26 cellular contexts compared by ENCODE assay signal in the genomic region with DNA sequence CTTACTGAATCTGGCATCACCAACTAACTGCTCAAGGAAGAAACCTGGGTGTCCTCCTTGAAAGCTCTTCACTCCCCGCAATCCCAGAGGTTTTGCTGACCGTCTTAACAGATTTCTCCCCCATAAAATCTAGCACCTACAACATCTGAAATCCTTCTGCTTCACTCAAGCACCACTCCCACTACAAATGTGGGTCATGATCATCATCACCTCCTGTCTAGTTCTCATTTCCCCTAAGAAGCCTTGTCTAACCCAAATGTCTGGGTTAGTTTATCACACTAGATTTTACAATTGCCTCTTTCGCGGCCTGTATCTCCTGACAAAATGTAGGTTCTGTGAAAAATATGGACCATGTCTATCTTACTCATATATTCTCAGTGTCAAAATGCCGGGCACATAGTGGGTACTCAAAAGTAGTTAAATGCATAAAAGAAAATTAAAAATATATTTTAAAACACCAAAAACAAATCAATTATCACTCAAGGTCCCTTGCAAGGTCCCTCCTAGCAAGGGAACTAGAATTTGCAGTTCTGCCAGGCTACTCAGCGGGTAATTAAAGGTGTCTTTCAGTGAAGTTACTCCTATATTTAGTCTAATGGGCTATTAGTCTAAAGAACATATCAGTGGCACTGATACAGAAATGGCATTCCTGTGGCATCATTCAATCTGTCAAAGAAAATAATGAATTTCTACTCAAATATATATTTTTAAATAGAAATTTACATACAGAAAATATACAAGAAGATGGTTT. TPM values are rescaled to one million over a fixed set of nuclear protein-coding genes. Genes with fewer than 3 reads are reported as not detected.
DNase-seq lines count a peak whose midpoint lies in the region; ATAC-seq lines count a peak whose summit lies in the region.
"Had no signal": no experiment of that assay in that cellular context is flagged by ENCODE, and none has a peak within 500 bp of the region (broad histone marks: within the 10 kb centered on the region; RNA-seq: fewer than 3 reads in every experiment).

No MANE protein-coding gene starts in this region.

- intact Hi-C loops in activated T-helper 1 cell treated with anti-CD3 and anti-CD28 coated beads, Interleukin-12 subunit alpha, Interleukin-12 subunit beta, Interleukin-2, Interleukin-4 antibody, amounts not matched to agents 30 ng/mL and 10 ng/mL and 1 ng/mL, durations not matched to agents 14 hours and 24 hours and 36 hours (cut with micrococcal nuclease): no loop called here
- intact Hi-C loops in naive thymus-derived CD4-positive, alpha-beta T cell (cut with micrococcal nuclease): loop anchor here in 1 of 2 donors (1.0 kb wide), 1 partner anchor 14 kb away; no protein-coding TSS in a partner anchor

- H3K27ac ChIP-seq in CD8-positive, alpha-beta memory T cell (ENCODE audit: low read depth, low read length): peak overlapping the region; percentile 2
- no peak overlapping the region for H3K27ac ChIP-seq in naive thymus-derived CD4-positive, alpha-beta T cell (ENCODE audit: low read depth, low read length)
- H3K27ac ChIP-seq: BLaER1 treated with 17β-estradiol and CSF1 and Interleukin-3, amounts not matched to agents 10 nM and 100 nM; pancreas; thoracic aorta; uterus had no signal

- H3K36me3 ChIP-seq in CD8-positive, alpha-beta memory T cell (ENCODE audit: insufficient read depth, low read length): no peaks in the 10 kb centered on the region
- H3K36me3 ChIP-seq in naive thymus-derived CD4-positive, alpha-beta T cell (ENCODE audit: control insufficient read depth in 2 of 3, insufficient read depth in 3 of 3, low read length in 3 of 3): peaks cover 0 to 6% (median 0%) of the 10 kb centered on the region in 3 experiments
- H3K36me3 ChIP-seq: pancreas, thoracic aorta, uterus had no signal

- no peaks in the 10 kb centered on the region for H3K27me3 Mint-ChIP-seq in activated CD8-positive, alpha-beta memory T cell treated with anti-CD3 and anti-CD28 coated beads, Interleukin-2, amount 10 ng/mL, durations not matched to agents 7 days and 5 days
- H3K27me3 Mint-ChIP-seq in CD8-positive, alpha-beta memory T cell: peaks cover 0 to 2% of the 10 kb centered on the region in 2 donors
- H3K27me3 Mint-ChIP-seq in activated T-helper 1 cell treated with anti-CD3 and anti-CD28 coated beads, Interleukin-12 subunit alpha, Interleukin-12 subunit beta, Interleukin-2, Interleukin-4 antibody, amounts not matched to agents 30 ng/mL and 10 ng/mL and 1 ng/mL, durations not matched to agents 14 hours and 24 hours and 36 hours (ENCODE audit: insufficient read depth): no peaks in the 10 kb centered on the region
- no peaks in the 10 kb centered on the region for H3K27me3 Mint-ChIP-seq in naive thymus-derived CD4-positive, alpha-beta T cell
- H3K27me3 Mint-ChIP-seq: stimulated activated naive B cell treated with anti-CD40 and anti-IgM and Interleukin-4, amounts not matched to agents 10 μg/mL and 1 μg/mL and 100 μg/mL, for 72 hours had no signal

- ATAC-seq in activated CD8-positive, alpha-beta memory T cell treated with anti-CD3 and anti-CD28 coated beads, Interleukin-2, amount 10 ng/mL, durations not matched to agents 7 days and 5 days: no peak
- peak; percentile 71 for ATAC-seq in naive thymus-derived CD4-positive, alpha-beta T cell
- ATAC-seq: pancreas, right cardiac atrium had no signal

- peaks cover 56% of the 10 kb centered on the region for H3K4me1 Mint-ChIP-seq in activated CD8-positive, alpha-beta memory T cell treated with anti-CD3 and anti-CD28 coated beads, Interleukin-2, amount 10 ng/mL, durations not matched to agents 7 days and 5 days
- H3K4me1 Mint-ChIP-seq in CD8-positive, alpha-beta memory T cell: peaks cover 61 to 89% (median 84%) of the 10 kb centered on the region in 3 donors
- H3K4me1 Mint-ChIP-seq in activated T-helper 1 cell treated with anti-CD3 and anti-CD28 coated beads, Interleukin-12 subunit alpha, Interleukin-12 subunit beta, Interleukin-2, Interleukin-4 antibody, amounts not matched to agents 30 ng/mL and 10 ng/mL and 1 ng/mL, durations not matched to agents 14 hours and 24 hours and 36 hours (ENCODE audit: low read depth): peaks cover 52% of the 10 kb centered on the region
- peaks cover 26 to 78% (median 61%) of the 10 kb centered on the region in 7 donors for H3K4me1 Mint-ChIP-seq in naive thymus-derived CD4-positive, alpha-beta T cell

- H3K4me1 ChIP-seq in CD8-positive, alpha-beta memory T cell (ENCODE audit: insufficient read depth, low read length): peaks cover 45% of the 10 kb centered on the region
- H3K4me1 ChIP-seq in naive thymus-derived CD4-positive, alpha-beta T cell (ENCODE audit: control insufficient read depth in 2 of 2, insufficient read depth in 2 of 2, low read length in 2 of 2): peaks cover 35 to 39% of the 10 kb centered on the region in 2 donors
- H3K4me1 ChIP-seq: pancreas had no signal

- no peak for DNase-seq in activated CD8-positive, alpha-beta memory T cell treated with anti-CD3 and anti-CD28 coated beads, Interleukin-2, amount 10 ng/mL, durations not matched to agents 7 days and 5 days
- DNase-seq in activated CD8-positive, alpha-beta memory T cell treated with anti-CD3 and anti-CD28 coated beads, Interleukin-2, amount 50 U/mL, for 4 hours: no peak
- peak in 1 of 5 donors; percentile 52 for DNase-seq in CD8-positive, alpha-beta memory T cell
- DNase-seq in activated T-helper 1 cell treated with anti-CD3 and anti-CD28 coated beads, Interleukin-12 subunit alpha, Interleukin-12 subunit beta, Interleukin-2, Interleukin-4 antibody, amounts not matched to agents 30 ng/mL and 10 ng/mL and 1 ng/mL, durations not matched to agents 14 hours and 24 hours and 36 hours (ENCODE audit: low spot score): no peak
- no peak for DNase-seq in naive thymus-derived CD4-positive, alpha-beta T cell
- no peak for DNase-seq in HPDE6-E6E7 (ENCODE audit: extremely low spot score)
- no peak for DNase-seq in NCI-H446 (lab: John Stamatoyannopoulos, UW)
- DNase-seq in islet precursor cell: no peak
- DNase-seq: activated CD4-positive, CD25-positive, alpha-beta regulatory T cell; amniotic stem cell; cortex of kidney; H7; Kasumi-1; NCI-H1092; NCI-H187 treated with DMSO at 0.1 percent for 48 hours; NCI-H526 treated with DMSO at 0.1 percent for 48 hours; pancreas; right cardiac atrium; RPMI8226; stimulated activated CD4-positive, alpha-beta T cell treated with anti-CD3 and anti-CD28 coated beads, Interleukin-4, amount 100 ng/mL, for 1 hour; stimulated activated naive B cell treated with anti-CD40 and anti-IgM and Interleukin-4, amounts not matched to agents 10 μg/mL and 1 μg/mL and 100 μg/mL, for 72 hours; T-helper 9 cell; uterus had no signal

- H3K9me3 ChIP-seq in CD8-positive, alpha-beta memory T cell (ENCODE audit: low read length): no peaks in the 10 kb centered on the region
- no peaks in the 10 kb centered on the region for H3K9me3 ChIP-seq in naive thymus-derived CD4-positive, alpha-beta T cell (ENCODE audit: control insufficient read depth in 2 of 3, low read length in 3 of 3)
- H3K9me3 ChIP-seq: pancreas, thoracic aorta, uterus had no signal

- POLR2A ChIA-PET in CD8-positive, alpha-beta memory T cell (lab: Charles Lee): interaction anchor here (1.3 kb wide), 2 partner anchors 19 to 24 kb away, joined by 3 to 4 read pairs; no protein-coding TSS in a partner anchor
- POLR2A ChIA-PET in naive thymus-derived CD4-positive, alpha-beta T cell (lab: Charles Lee): interaction anchor here (0.7 to 1.9 kb wide), 7 partner anchors 10 to 22 kb away, joined by 3 to 15 read pairs (median 5); no protein-coding TSS in a partner anchor

- H3K27me3 ChIP-seq in CD8-positive, alpha-beta memory T cell (ENCODE audit: insufficient read depth, low read length, poor library complexity, severe bottlenecking): no peaks in the 10 kb centered on the region
- H3K27me3 ChIP-seq in naive thymus-derived CD4-positive, alpha-beta T cell (ENCODE audit: control insufficient read depth in 2 of 2, insufficient read depth in 2 of 2, low read length in 2 of 2): no peaks in the 10 kb centered on the region
- H3K27me3 ChIP-seq: pancreas, uterus had no signal

- peak overlapping the region; percentile 4 for H3K27ac Mint-ChIP-seq in activated CD8-positive, alpha-beta memory T cell treated with anti-CD3 and anti-CD28 coated beads, Interleukin-2, amount 10 ng/mL, durations not matched to agents 7 days and 5 days
- peak overlapping the region; percentile 83 to 99 (median 93) for H3K27ac Mint-ChIP-seq in CD8-positive, alpha-beta memory T cell
- H3K27ac Mint-ChIP-seq in activated T-helper 1 cell treated with anti-CD3 and anti-CD28 coated beads, Interleukin-12 subunit alpha, Interleukin-12 subunit beta, Interleukin-2, Interleukin-4 antibody, amounts not matched to agents 30 ng/mL and 10 ng/mL and 1 ng/mL, durations not matched to agents 14 hours and 24 hours and 36 hours: peak overlapping the region; percentile 9
- H3K27ac Mint-ChIP-seq in naive thymus-derived CD4-positive, alpha-beta T cell: peak overlapping the region in 8 of 9 donors; percentile 2 to 86 (median 66)
- H3K27ac Mint-ChIP-seq: activated T-helper 2 cell treated with anti-CD3 and anti-CD28 coated beads, Interferon-gamma antibody, Interleukin-2, Interleukin-4, amounts not matched to agents 10 μg/mL and 5 μg/mL and 100 μg/mL, durations not matched to agents 14 hours and 24 hours and 36 hours; stimulated activated naive B cell treated with anti-CD40 and anti-IgM and Interleukin-4, amounts not matched to agents 10 μg/mL and 1 μg/mL and 100 μg/mL, for 72 hours had no signal

- CTCF ChIA-PET in activated CD8-positive, alpha-beta memory T cell treated with anti-CD3 and anti-CD28 coated beads, Interleukin-2, amount 10 ng/mL, durations not matched to agents 7 days and 5 days (lab: Charles Lee): interaction anchor here (1.0 to 2.4 kb wide), 5 partner anchors 13 to 111 kb away, joined by 3 to 11 read pairs (median 4); no protein-coding TSS in a partner anchor
- CTCF ChIA-PET in CD8-positive, alpha-beta memory T cell (lab: Charles Lee): interaction anchor here (0.6 to 2.1 kb wide), 7 partner anchors 14 to 125 kb away, joined by 3 to 7 read pairs (median 5); no protein-coding TSS in a partner anchor
- CTCF ChIA-PET in naive thymus-derived CD4-positive, alpha-beta T cell (lab: Charles Lee): interaction anchor here (0.7 to 1.2 kb wide), 2 partner anchors 17 to 19 kb away, joined by 3 to 4 read pairs; no protein-coding TSS in a partner anchor

- H3K4me3 Mint-ChIP-seq in activated CD8-positive, alpha-beta memory T cell treated with anti-CD3 and anti-CD28 coated beads, Interleukin-2, amount 10 ng/mL, durations not matched to agents 7 days and 5 days: no peak overlapping the region
- peak overlapping the region; percentile 15 to 61 (median 39) for H3K4me3 Mint-ChIP-seq in CD8-positive, alpha-beta memory T cell
- no peak overlapping the region for H3K4me3 Mint-ChIP-seq in activated T-helper 1 cell treated with anti-CD3 and anti-CD28 coated beads, Interleukin-12 subunit alpha, Interleukin-12 subunit beta, Interleukin-2, Interleukin-4 antibody, amounts not matched to agents 30 ng/mL and 10 ng/mL and 1 ng/mL, durations not matched to agents 14 hours and 24 hours and 36 hours
- H3K4me3 Mint-ChIP-seq in naive thymus-derived CD4-positive, alpha-beta T cell: peak overlapping the region in 6 of 10 donors; percentile 0 to 34 (median 2)
- H3K4me3 Mint-ChIP-seq: stimulated activated naive B cell treated with anti-CD40 and anti-IgM and Interleukin-4, amounts not matched to agents 10 μg/mL and 1 μg/mL and 100 μg/mL, for 72 hours had no signal

- peaks cover 62% of the 10 kb centered on the region for H3K36me3 Mint-ChIP-seq in activated CD8-positive, alpha-beta memory T cell treated with anti-CD3 and anti-CD28 coated beads, Interleukin-2, amount 10 ng/mL, durations not matched to agents 7 days and 5 days
- peaks cover 16 to 52% (median 24%) of the 10 kb centered on the region in 3 donors for H3K36me3 Mint-ChIP-seq in CD8-positive, alpha-beta memory T cell
- H3K36me3 Mint-ChIP-seq in activated T-helper 1 cell treated with anti-CD3 and anti-CD28 coated beads, Interleukin-12 subunit alpha, Interleukin-12 subunit beta, Interleukin-2, Interleukin-4 antibody, amounts not matched to agents 30 ng/mL and 10 ng/mL and 1 ng/mL, durations not matched to agents 14 hours and 24 hours and 36 hours (ENCODE audit: low read depth): peaks cover 43% of the 10 kb centered on the region
- H3K36me3 Mint-ChIP-seq in naive thymus-derived CD4-positive, alpha-beta T cell: peaks cover 7 to 46% (median 21%) of the 10 kb centered on the region in 5 donors

- peaks cover 3% of the 10 kb centered on the region for H3K9me3 Mint-ChIP-seq in activated CD8-positive, alpha-beta memory T cell treated with anti-CD3 and anti-CD28 coated beads, Interleukin-2, amount 10 ng/mL, durations not matched to agents 7 days and 5 days (ENCODE audit: low read depth)
- H3K9me3 Mint-ChIP-seq in CD8-positive, alpha-beta memory T cell: peaks cover 0 to 2% (median 0%) of the 10 kb centered on the region in 5 donors
- H3K9me3 Mint-ChIP-seq in activated T-helper 1 cell treated with anti-CD3 and anti-CD28 coated beads, Interleukin-12 subunit alpha, Interleukin-12 subunit beta, Interleukin-2, Interleukin-4 antibody, amounts not matched to agents 30 ng/mL and 10 ng/mL and 1 ng/mL, durations not matched to agents 14 hours and 24 hours and 36 hours: no peaks in the 10 kb centered on the region
- H3K9me3 Mint-ChIP-seq in naive thymus-derived CD4-positive, alpha-beta T cell: peaks cover 0 to 1% (median 0%) of the 10 kb centered on the region in 11 donors
- H3K9me3 Mint-ChIP-seq: stimulated activated naive B cell treated with anti-CD40 and anti-IgM and Interleukin-4, amounts not matched to agents 10 μg/mL and 1 μg/mL and 100 μg/mL, for 72 hours had no signal

- H3K4me3 ChIP-seq in CD8-positive, alpha-beta memory T cell (ENCODE audit: low read length): no peak overlapping the region
- no peak overlapping the region for H3K4me3 ChIP-seq in naive thymus-derived CD4-positive, alpha-beta T cell (ENCODE audit: low read length)
- H3K4me3 ChIP-seq: BLaER1 treated with 17β-estradiol and CSF1 and Interleukin-3, amounts not matched to agents 10 nM and 100 nM; pancreas; thoracic aorta; uterus had no signal

RNA-seq across cellular contexts. Expression of a gene that starts 19.6 kb away (rescaled TPM):
- total RNA-seq in activated CD8-positive, alpha-beta memory T cell treated with anti-CD3 and anti-CD28 coated beads, Interleukin-2, amount 10 ng/mL, durations not matched to agents 7 days and 5 days: 10 to 100 TPM; 63.6 to 88.7 TPM
- 10 to 100 TPM; 39.6 to 42.8 TPM for total RNA-seq in CD8-positive, alpha-beta memory T cell
- 54.1 TPM for polyA plus RNA-seq in CD8-positive, alpha-beta memory T cell
- 45.4 and 49.2 TPM in 2 replicates for total RNA-seq in activated T-helper 1 cell treated with anti-CD3 and anti-CD28 coated beads, Interleukin-12 subunit alpha, Interleukin-12 subunit beta, Interleukin-2, Interleukin-4 antibody, amounts not matched to agents 30 ng/mL and 10 ng/mL and 1 ng/mL, durations not matched to agents 14 hours and 24 hours and 36 hours
- total RNA-seq in naive thymus-derived CD4-positive, alpha-beta T cell: 10 to 100 TPM; 26.0 to 59.8 (median 57.7) TPM
- 10 to 100 TPM; 34.6 to 40.8 TPM for polyA plus RNA-seq in naive thymus-derived CD4-positive, alpha-beta T cell

Comparison
In these comparisons a context has a peak if more than half of its experiments do, and no peak if none do; other contexts are left out.
1. H3K27ac Mint-ChIP-seq: peak in every context shown above with its lines; median percentile 93 in CD8-positive, alpha-beta memory T cell; 66 in naive thymus-derived CD4-positive, alpha-beta T cell; 9 in activated T-helper 1 cell treated with anti-CD3 and anti-CD28 coated beads, Interleukin-12 subunit alpha, Interleukin-12 subunit beta, Interleukin-2, Interleukin-4 antibody, amounts not matched to agents 30 ng/mL and 10 ng/mL and 1 ng/mL, durations not matched to agents 14 hours and 24 hours and 36 hours; 4 in activated CD8-positive, alpha-beta memory T cell treated with anti-CD3 and anti-CD28 coated beads, Interleukin-2, amount 10 ng/mL, durations not matched to agents 7 days and 5 days.
2. H3K4me3 Mint-ChIP-seq: peak in CD8-positive, alpha-beta memory T cell (7 of 7) and naive thymus-derived CD4-positive, alpha-beta T cell (6 of 10); none in activated CD8-positive, alpha-beta memory T cell treated with anti-CD3 and anti-CD28 coated beads, Interleukin-2, amount 10 ng/mL, durations not matched to agents 7 days and 5 days (single experiment) and activated T-helper 1 cell treated with anti-CD3 and anti-CD28 coated beads, Interleukin-12 subunit alpha, Interleukin-12 subunit beta, Interleukin-2, Interleukin-4 antibody, amounts not matched to agents 30 ng/mL and 10 ng/mL and 1 ng/mL, durations not matched to agents 14 hours and 24 hours and 36 hours (single experiment).